ENCODE assay signal across 8 cellular contexts in genomic region chr6:169212897-169213813, GRCh38. TPM values are rescaled to one million over a fixed set of nuclear protein-coding genes. Genes with fewer than 3 reads are reported as not detected.
DNase-seq lines count a peak whose midpoint lies in the region; ATAC-seq and TF ChIP-seq lines count a peak whose summit lies in the region.

No MANE protein-coding gene starts in this region.

- peak overlapping the region; percentile 47 for H3K4me3 Mint-ChIP-seq in activated CD8-positive, alpha-beta T cell treated with anti-CD3 and anti-CD28 coated beads for 36 hours

- POLR2A ChIA-PET in activated CD8-positive, alpha-beta T cell treated with anti-CD3 and anti-CD28 coated beads for 36 hours (lab: Charles Lee), result no interaction called here

- 9 to 12% methylated on average over 43 to 45 of the region's 56 CpGs for WGBS in lower leg skin, 2 donors

- peaks cover 10% of the 10 kb centered on the region for H3K4me1 Mint-ChIP-seq in activated CD8-positive, alpha-beta T cell treated with anti-CD3 and anti-CD28 coated beads for 36 hours (ENCODE audit: low read depth)

- CTCF ChIA-PET in activated CD8-positive, alpha-beta T cell treated with anti-CD3 and anti-CD28 coated beads for 36 hours (lab: Charles Lee), result no interaction called here

- TF ChIP-seq POLR2A in lower leg skin (IDR thresholded peaks at IDR 0.05), result no peak

- DNase-seq in ACHN, result peak; percentile 87
- DNase-seq in NCI-H748 (lab: John Stamatoyannopoulos, UW; ENCODE audit: unreplicated experiment), result peak; percentile 92
- DNase-seq in activated CD8-positive, alpha-beta T cell treated with anti-CD3 and anti-CD28 coated beads for 36 hours, result peak; percentile 93
- DNase-seq in ecto neural progenitor cell (ENCODE audit: low spot score), result peak; percentile 88
- DNase-seq in lower leg skin (ENCODE audit: low spot score in 2 of 2), result peak; percentile 86 to 97
- peak; percentile 89 for DNase-seq in stimulated activated CD4-positive, alpha-beta T cell treated with anti-CD3 and anti-CD28 coated beads, Interleukin-4, amount 100 ng/mL, for 24 hours

- no peaks in the 10 kb centered on the region for H3K36me3 Mint-ChIP-seq in activated CD8-positive, alpha-beta T cell treated with anti-CD3 and anti-CD28 coated beads for 36 hours (ENCODE audit: low read depth)

- H3K27ac Mint-ChIP-seq in activated CD8-positive, alpha-beta T cell treated with anti-CD3 and anti-CD28 coated beads for 36 hours, result peak overlapping the region; percentile 73

- ATAC-seq in GM18909 (IDR thresholded peaks at IDR 0.05; ENCODE audit: poor library complexity, unreplicated experiment), result peak; percentile 99
- ATAC-seq in HG03139 (IDR thresholded peaks at IDR 0.05; ENCODE audit: unreplicated experiment), result peak; percentile 98
- ATAC-seq in activated CD8-positive, alpha-beta T cell treated with anti-CD3 and anti-CD28 coated beads for 36 hours, result peak; percentile 100

- H3K9me3 Mint-ChIP-seq in activated CD8-positive, alpha-beta T cell treated with anti-CD3 and anti-CD28 coated beads for 36 hours, result peaks cover 8% of the 10 kb centered on the region

- intact Hi-C loops in activated CD8-positive, alpha-beta T cell treated with anti-CD3 and anti-CD28 coated beads for 36 hours (cut with micrococcal nuclease), result no loop called here
- intact Hi-C loops in lower leg skin (cut with DNase I; ENCODE audit: low total_unique reads), result no loop called here

- no peak for TF ChIP-seq CTCF in activated CD8-positive, alpha-beta T cell treated with anti-CD3 and anti-CD28 coated beads for 36 hours (IDR thresholded peaks at IDR 0.05)
- TF ChIP-seq CTCF in lower leg skin (IDR thresholded peaks at IDR 0.05), result no peak

- no peaks in the 10 kb centered on the region for H3K27me3 Mint-ChIP-seq in activated CD8-positive, alpha-beta T cell treated with anti-CD3 and anti-CD28 coated beads for 36 hours

- no peak overlapping the region for H3K4me3 ChIP-seq in lower leg skin (ENCODE audit: low read depth, poor library complexity, severe bottlenecking)

- in situ Hi-C loops in ACHN (cut with HindIII; ENCODE audit: low pct_ligation_motif_present, low pct_unique_long_range_greater_than_20kb, low sequenced_read_pairs), result no loop called here

RNA-seq across cellular contexts. Expression of gene THBS2, which starts 40.5 kb away (rescaled TPM):
- total RNA-seq in activated CD8-positive, alpha-beta T cell treated with anti-CD3 and anti-CD28 coated beads for 36 hours, result not detected
- total RNA-seq in lower leg skin, result 100 to 1,000 TPM in 2 of 4 donors, 10 to 100 TPM in 2; 72.1 to 135 (median 103) TPM

Comparison
In these comparisons a context has a peak if more than half of its experiments do, and no peak if none do; other contexts are left out.
1. RNA of gene THBS2, which starts 40.5 kb away (total RNA-seq): 72.1 to 135 TPM in lower leg skin; not detected in activated CD8-positive, alpha-beta T cell treated with anti-CD3 and anti-CD28 coated beads for 36 hours; every median in the first group is over 10 times any median in the second.
2. Peak in every context shown above with its lines, with median percentiles within 50 percentile points of each other: DNase-seq and ATAC-seq.